In genomic region chr9:92636627-92637026, GRCh38 we compare ENCODE assay signal across 17 cellular contexts. TPM values are rescaled to one million over a fixed set of nuclear protein-coding genes. Genes with fewer than 3 reads are reported as not detected.
DNase-seq lines count a peak whose midpoint lies in the region; ATAC-seq and TF ChIP-seq lines count a peak whose summit lies in the region.
"Had no signal": no experiment of that assay in that cellular context is flagged by ENCODE, and none has a peak within 500 bp of the region (broad histone marks: within the 10 kb centered on the region; RNA-seq: fewer than 3 reads in every experiment).

No MANE protein-coding gene starts in this region.

- H3K27ac Mint-ChIP-seq in MCF 10A (ENCODE audit: low read depth, unreplicated experiment) (no peak overlapping the region), type B pancreatic cell (no peak overlapping the region), Caco-2 (ENCODE audit: unreplicated experiment) (no peak overlapping the region)
- no peak overlapping the region for H3K27ac Mint-ChIP-seq in natural killer cell treated with Interleukin-12 subunit alpha and Interleukin-12 subunit beta and Interleukin-15 and Interleukin-18, amount 100 ng/mL, for 72 hours
- H3K27ac Mint-ChIP-seq: activated naive CD8-positive, alpha-beta T cell treated with anti-CD3 and anti-CD28 coated beads, Interleukin-2, amount 10 ng/mL, durations not matched to agents 7 days and 5 days had no signal

- H3K4me1 ChIP-seq in mammary epithelial cell (ENCODE audit: insufficient read depth, low read length) (peaks cover 10% of the 10 kb centered on the region), Caco-2 (no peaks in the 10 kb centered on the region)

- dilution Hi-C loops in mammary epithelial cell (cut with HindIII; ENCODE audit: low sequenced_read_pairs): no loop called here

- ATAC-seq in natural killer cell treated with Interleukin-12 subunit alpha and Interleukin-12 subunit beta and Interleukin-15 and Interleukin-18, amount 100 ng/mL, for 72 hours: no peak
- ATAC-seq: left cardiac atrium had no signal

- no TSS peak for BruUV-seq in MCF 10A (replicated peaks; lab: Mats Ljungman, UMichigan)
- no TSS peak for BruUV-seq in mammary epithelial cell (replicated peaks; lab: Mats Ljungman, UMichigan)
- BruUV-seq in Caco-2 (replicated peaks; lab: Mats Ljungman, UMichigan): no TSS peak

- no peak for DNase-seq in MCF 10A (ENCODE audit: unreplicated experiment)
- no peak for DNase-seq in mammary epithelial cell
- DNase-seq in RWPE1 (ENCODE audit: low spot score): no peak
- DNase-seq in foreskin fibroblast: no peak
- peak; percentile 50 for DNase-seq in type B pancreatic cell (ENCODE audit: extremely low spot score, unreplicated experiment)
- DNase-seq in natural killer cell treated with Interleukin-12 subunit alpha and Interleukin-12 subunit beta and Interleukin-15 and Interleukin-18, amount 100 ng/mL, for 72 hours (ENCODE audit: low spot score): no peak
- DNase-seq in activated CD4-positive, alpha-beta T cell treated with anti-CD3 and anti-CD28 coated beads, Interleukin-2, amount 50 U/mL, for 1 hour: no peak
- DNase-seq in Caco-2: no peak
- DNase-seq: HCEC 1CT; left cardiac atrium; mesendoderm; naive B cell; NCI-H1694; SHP77; stimulated activated CD4-positive, alpha-beta T cell treated with anti-CD3 and anti-CD28 coated beads, Interleukin-15, amount 100 ng/mL, for 24 hours had no signal

- peaks cover 4% of the 10 kb centered on the region for H3K79me2 ChIP-seq in mammary epithelial cell (ENCODE audit: insufficient read depth, low read length)

- TF ChIP-seq CTCF in MCF 10A (IDR thresholded peaks at IDR 0.05; ENCODE audit: unreplicated experiment): peak; percentile 4
- TF ChIP-seq CTCF in mammary epithelial cell (conservative IDR thresholded peaks at IDR 0.05 in 1 of 2, IDR thresholded peaks at IDR 0.05 in 1 of 2; ENCODE audit: extremely low read depth in 1 of 2, insufficient read depth in 1 of 2, low read depth in 1 of 2, low read length in 2 of 2): no peak
- no peak for TF ChIP-seq CTCF in RWPE1 (conservative IDR thresholded peaks at IDR 0.05; ENCODE audit: low read depth)
- peak; percentile 6 for TF ChIP-seq CTCF in foreskin fibroblast (IDR thresholded peaks at IDR 0.05; ENCODE audit: low read depth, low read length)
- no peak for TF ChIP-seq CTCF in type B pancreatic cell (conservative IDR thresholded peaks at IDR 0.05)
- TF ChIP-seq CTCF in Caco-2 (IDR thresholded peaks at IDR 0.05; ENCODE audit: insufficient read depth in 1 of 2, low read depth in 1 of 2, low read length in 1 of 2, severe bottlenecking in 1 of 2, unreplicated experiment in 1 of 2): no peak

- in situ Hi-C loops in mammary epithelial cell (cut with MboI; ENCODE audit: low sequenced_read_pairs in 2 of 2): loop anchor here (10.0 to 25.0 kb wide), 4 partner anchors 151 to 502 kb away; partner anchors contain the start of genes CENPP (in 2 of the 2) and NOL8 (in 2 of the 2)

- intact Hi-C loops in MCF 10A (cut with micrococcal nuclease): loop anchor here (10.0 kb wide), 1 partner anchor 502 kb away; no protein-coding TSS in a partner anchor
- intact Hi-C loops in mammary epithelial cell (cut with micrococcal nuclease): no loop called here
- intact Hi-C loops in Caco-2 (cut with micrococcal nuclease; ENCODE audit: unreplicated experiment): no loop called here

- no peak overlapping the region for H2AFZ ChIP-seq in mammary epithelial cell (ENCODE audit: low read depth, low read length)

- H3K36me3 ChIP-seq in mammary epithelial cell (ENCODE audit: insufficient read depth, low read length) (peaks cover 36% of the 10 kb centered on the region), Caco-2 (ENCODE audit: control insufficient read depth, insufficient read depth, low read length) (no peaks in the 10 kb centered on the region; the same call in 1 of the 2 replicates)

- H3K27me3 ChIP-seq in mammary epithelial cell (ENCODE audit: insufficient read depth, low read length) (no peaks in the 10 kb centered on the region), Caco-2 (replicated peaks; ENCODE audit: control insufficient read depth, insufficient read depth, low read length) (no peaks in the 10 kb centered on the region)

- H3K36me3 Mint-ChIP-seq in MCF 10A (ENCODE audit: insufficient read depth, unreplicated experiment): peaks cover 97% of the 10 kb centered on the region
- H3K36me3 Mint-ChIP-seq in type B pancreatic cell: peaks cover 8% of the 10 kb centered on the region
- H3K36me3 Mint-ChIP-seq in natural killer cell treated with Interleukin-12 subunit alpha and Interleukin-12 subunit beta and Interleukin-15 and Interleukin-18, amount 100 ng/mL, for 72 hours: peaks cover 9% of the 10 kb centered on the region
- H3K36me3 Mint-ChIP-seq in Caco-2 (ENCODE audit: insufficient read depth, unreplicated experiment): peaks cover 11% of the 10 kb centered on the region

- no peaks in the 10 kb centered on the region for H3K9me3 Mint-ChIP-seq in MCF 10A (ENCODE audit: unreplicated experiment)
- no peaks in the 10 kb centered on the region for H3K9me3 Mint-ChIP-seq in type B pancreatic cell
- H3K9me3 Mint-ChIP-seq in natural killer cell treated with Interleukin-12 subunit alpha and Interleukin-12 subunit beta and Interleukin-15 and Interleukin-18, amount 100 ng/mL, for 72 hours: no peaks in the 10 kb centered on the region
- H3K9me3 Mint-ChIP-seq in Caco-2 (ENCODE audit: unreplicated experiment): no peaks in the 10 kb centered on the region
- H3K9me3 Mint-ChIP-seq: activated naive CD8-positive, alpha-beta T cell treated with anti-CD3 and anti-CD28 coated beads, Interleukin-2, amount 10 ng/mL, durations not matched to agents 7 days and 5 days; naive B cell had no signal

- H3K4me2 ChIP-seq in mammary epithelial cell (ENCODE audit: insufficient read depth, low read depth, low read length): no peak overlapping the region

- WGBS in mammary epithelial cell (ENCODE audit: low coverage, missing lambda C conversion rate): 98% methylated on average over 3 of the region's 3 CpGs

- no peaks in the 10 kb centered on the region for H3K9me3 ChIP-seq in mammary epithelial cell (replicated peaks; ENCODE audit: insufficient read depth, low read length)
- no peaks in the 10 kb centered on the region for H3K9me3 ChIP-seq in Caco-2

- CTCF ChIA-PET in MCF 10A (lab: Yijun Ruan, JAX): interaction anchor here (0.7 to 4.0 kb wide), 3 partner anchors 23 to 1408 kb away, joined by 3 to 46 read pairs (median 4); partner anchors contain the start of gene CENPP
- CTCF ChIA-PET in mammary epithelial cell (lab: Charles Lee; ENCODE audit: low non-redundant PET): no interaction called here
- CTCF ChIA-PET in RWPE1 (lab: Yijun Ruan, JAX): interaction anchor here (0.7 kb wide), 2 partner anchors 157 to 301 kb away, joined by 3 to 4 read pairs; no protein-coding TSS in a partner anchor
- CTCF ChIA-PET in Caco-2 (lab: Charles Lee): no interaction called here

- no peak overlapping the region for H3K4me3 ChIP-seq in mammary epithelial cell (replicated peaks in 1 of 3; ENCODE audit: insufficient read depth in 1 of 3, low read depth in 2 of 3, low read length in 3 of 3)
- H3K4me3 ChIP-seq in foreskin fibroblast (ENCODE audit: low read depth in 1 of 2, low read length in 2 of 2): no peak overlapping the region
- no peak overlapping the region for H3K4me3 ChIP-seq in Caco-2 (ENCODE audit: low read depth, low read length)

- H3K9ac ChIP-seq in mammary epithelial cell (ENCODE audit: insufficient read depth, low read length): no peak overlapping the region

- no peaks in the 10 kb centered on the region for H3K27me3 Mint-ChIP-seq in MCF 10A (ENCODE audit: insufficient read depth, unreplicated experiment)
- no peaks in the 10 kb centered on the region for H3K27me3 Mint-ChIP-seq in type B pancreatic cell
- no peaks in the 10 kb centered on the region for H3K27me3 Mint-ChIP-seq in natural killer cell treated with Interleukin-12 subunit alpha and Interleukin-12 subunit beta and Interleukin-15 and Interleukin-18, amount 100 ng/mL, for 72 hours
- no peaks in the 10 kb centered on the region for H3K27me3 Mint-ChIP-seq in Caco-2 (ENCODE audit: insufficient read depth, unreplicated experiment)
- H3K27me3 Mint-ChIP-seq: activated naive CD8-positive, alpha-beta T cell treated with anti-CD3 and anti-CD28 coated beads, Interleukin-2, amount 10 ng/mL, durations not matched to agents 7 days and 5 days; naive B cell had no signal

- POLR2A ChIA-PET in MCF 10A (lab: Yijun Ruan, JAX): interaction anchor here (0.7 kb wide), 1 partner anchor 117 kb away, joined by 3 read pairs; no protein-coding TSS in a partner anchor
- POLR2A ChIA-PET in RWPE1 (lab: Yijun Ruan, JAX; ENCODE audit: low non-redundant PET): no interaction called here
- POLR2A ChIA-PET in Caco-2 (lab: Charles Lee): no interaction called here

- no peaks in the 10 kb centered on the region for H3K4me1 Mint-ChIP-seq in MCF 10A (ENCODE audit: insufficient read depth, unreplicated experiment)
- H3K4me1 Mint-ChIP-seq in type B pancreatic cell (ENCODE audit: unreplicated experiment): peaks cover 6% of the 10 kb centered on the region
- H3K4me1 Mint-ChIP-seq in natural killer cell treated with Interleukin-12 subunit alpha and Interleukin-12 subunit beta and Interleukin-15 and Interleukin-18, amount 100 ng/mL, for 72 hours (ENCODE audit: low read depth in 2 of 2): peaks cover 2% of the 10 kb centered on the region in 2 donors
- no peaks in the 10 kb centered on the region for H3K4me1 Mint-ChIP-seq in Caco-2 (ENCODE audit: low read depth, unreplicated experiment)

- no peaks in the 10 kb centered on the region for H4K20me1 ChIP-seq in mammary epithelial cell (ENCODE audit: insufficient read depth, low read length)

- no peak overlapping the region for H3K4me3 Mint-ChIP-seq in MCF 10A (ENCODE audit: unreplicated experiment)
- no peak overlapping the region for H3K4me3 Mint-ChIP-seq in type B pancreatic cell
- no peak overlapping the region for H3K4me3 Mint-ChIP-seq in natural killer cell treated with Interleukin-12 subunit alpha and Interleukin-12 subunit beta and Interleukin-15 and Interleukin-18, amount 100 ng/mL, for 72 hours
- H3K4me3 Mint-ChIP-seq in Caco-2 (ENCODE audit: unreplicated experiment): no peak overlapping the region
- H3K4me3 Mint-ChIP-seq: activated naive CD8-positive, alpha-beta T cell treated with anti-CD3 and anti-CD28 coated beads, Interleukin-2, amount 10 ng/mL, durations not matched to agents 7 days and 5 days had no signal

- H3K27ac ChIP-seq in mammary epithelial cell (ENCODE audit: insufficient read depth, low read depth, low read length) (no peak overlapping the region), RWPE1 (peak overlapping the region; percentile 40)
- H3K27ac ChIP-seq: C4-2B had no signal

RNA-seq across cellular contexts. Expression of gene IPPK, which starts 33.3 kb away (rescaled TPM):
- total RNA-seq in MCF 10A (2022) (16.3 and 16.6 TPM in 2 replicates), mammary epithelial cell (10 to 100 TPM; 13.4 to 25.0 TPM), type B pancreatic cell (ENCODE audit: low replicate concordance) (8.1 and 11.6 TPM in 2 replicates), Caco-2 (2022) (5.0 and 5.4 TPM in 2 replicates)
- 25.2 TPM for polyA plus RNA-seq in mammary epithelial cell
- polyA minus RNA-seq in mammary epithelial cell: 48.0 TPM
- total RNA-seq in natural killer cell treated with Interleukin-12 subunit alpha and Interleukin-12 subunit beta and Interleukin-15 and Interleukin-18, amount 100 ng/mL, for 72 hours: 10 to 100 TPM; 11.8 to 21.9 TPM

Comparison
In these comparisons a context has a peak if more than half of its experiments do, and no peak if none do; other contexts are left out.
1. CTCF ChIP-seq: peak in MCF 10A (single experiment) and foreskin fibroblast (single experiment); none in mammary epithelial cell (0 of 2), RWPE1 (single experiment), type B pancreatic cell (single experiment) and Caco-2 (0 of 2).
2. CTCF ChIA-PET loops: an anchor here in MCF 10A (0.7 to 4.0 kb wide) and RWPE1 (0.7 kb wide); none called in mammary epithelial cell and Caco-2.